10 cellular contexts compared by ENCODE assay signal in genomic region chr2:64819371-64819770, GRCh38.
DNase-seq lines count a peak whose midpoint lies in the region; ATAC-seq and TF ChIP-seq lines count a peak whose summit lies in the region.
"Had no signal": no experiment of that assay in that cellular context is flagged by ENCODE, and none has a peak within 500 bp of the region (broad histone marks: within the 10 kb centered on the region; RNA-seq: fewer than 3 reads in every experiment).

No MANE protein-coding gene starts in this region.

- intact Hi-C loops in esophagus muscularis mucosa (cut with DNase I), result no loop called here

- DNase-seq in activated CD8-positive, alpha-beta T cell treated with anti-CD3 and anti-CD28 coated beads, Interleukin-2, amount 10 ng/mL, durations not matched to agents 7 days and 5 days, result no peak
- DNase-seq in NCI-H1417 (lab: John Stamatoyannopoulos, UW), result no peak
- no peak for DNase-seq in foreskin melanocyte
- no peak for DNase-seq in esophagus muscularis mucosa (ENCODE audit: extremely low spot score)
- DNase-seq: heart right ventricle had no signal

- peak overlapping the region; percentile 90 for H3K27ac Mint-ChIP-seq in activated CD8-positive, alpha-beta T cell treated with anti-CD3 and anti-CD28 coated beads, Interleukin-2, amount 10 ng/mL, durations not matched to agents 7 days and 5 days

- H3K27me3 ChIP-seq in esophagus muscularis mucosa, result no peaks in the 10 kb centered on the region

- POLR2A ChIA-PET in activated CD8-positive, alpha-beta T cell treated with anti-CD3 and anti-CD28 coated beads, Interleukin-2, amount 10 ng/mL, durations not matched to agents 7 days and 5 days (lab: Charles Lee), result interaction anchor here (0.6 to 2.0 kb wide), 7 partner anchors 15 to 170 kb away, joined by 3 to 10 read pairs (median 4); partner anchors contain the start of gene SERTAD2

- CTCF ChIA-PET in activated CD8-positive, alpha-beta T cell treated with anti-CD3 and anti-CD28 coated beads, Interleukin-2, amount 10 ng/mL, durations not matched to agents 7 days and 5 days (lab: Charles Lee), result interaction anchor here (0.6 to 5.1 kb wide), 12 partner anchors 10 to 232 kb away, joined by 3 to 42 read pairs (median 4); no protein-coding TSS in a partner anchor

- no peak for TF ChIP-seq EP300 in esophagus muscularis mucosa (IDR thresholded peaks at IDR 0.05)

- H3K4me3 Mint-ChIP-seq in activated CD8-positive, alpha-beta T cell treated with anti-CD3 and anti-CD28 coated beads, Interleukin-2, amount 10 ng/mL, durations not matched to agents 7 days and 5 days, result peak overlapping the region; percentile 28

- no peak for TF ChIP-seq CTCF in esophagus muscularis mucosa (IDR thresholded peaks at IDR 0.05)

- H3K9me3 Mint-ChIP-seq in activated CD8-positive, alpha-beta T cell treated with anti-CD3 and anti-CD28 coated beads, Interleukin-2, amount 10 ng/mL, durations not matched to agents 7 days and 5 days (ENCODE audit: insufficient read depth), result no peaks in the 10 kb centered on the region

- H3K36me3 Mint-ChIP-seq in activated CD8-positive, alpha-beta T cell treated with anti-CD3 and anti-CD28 coated beads, Interleukin-2, amount 10 ng/mL, durations not matched to agents 7 days and 5 days (ENCODE audit: low read depth), result peaks cover 3% of the 10 kb centered on the region

- no peak for TF ChIP-seq POLR2A in esophagus muscularis mucosa (IDR thresholded peaks at IDR 0.05; ENCODE audit: low read depth)

- H3K4me1 Mint-ChIP-seq in activated CD8-positive, alpha-beta T cell treated with anti-CD3 and anti-CD28 coated beads, Interleukin-2, amount 10 ng/mL, durations not matched to agents 7 days and 5 days (ENCODE audit: low read depth), result peaks cover 35% of the 10 kb centered on the region

- H3K27me3 Mint-ChIP-seq in activated CD8-positive, alpha-beta T cell treated with anti-CD3 and anti-CD28 coated beads, Interleukin-2, amount 10 ng/mL, durations not matched to agents 7 days and 5 days (ENCODE audit: low read depth), result no peaks in the 10 kb centered on the region

- H3K27ac ChIP-seq in skin epidermis, result peak overlapping the region in 17 of 21 experiments; percentile 13 to 85 (median 64)
- no peak overlapping the region for H3K27ac ChIP-seq in esophagus muscularis mucosa (replicated peaks in 1 of 4)

- 85% methylated on average over 2 of the region's 2 CpGs for WGBS in esophagus muscularis mucosa

- H3K9me3 ChIP-seq in esophagus muscularis mucosa, result no peaks in the 10 kb centered on the region
- H3K9me3 ChIP-seq: heart right ventricle had no signal

- ATAC-seq in GM19397 (IDR thresholded peaks at IDR 0.05; ENCODE audit: unreplicated experiment) (peak; percentile 25), HG02870 (IDR thresholded peaks at IDR 0.05; ENCODE audit: unreplicated experiment) (peak; percentile 16), GM19351 (IDR thresholded peaks at IDR 0.05; ENCODE audit: unreplicated experiment) (no peak)
- ATAC-seq in activated CD8-positive, alpha-beta T cell treated with anti-CD3 and anti-CD28 coated beads, Interleukin-2, amount 10 ng/mL, durations not matched to agents 7 days and 5 days, result no peak
- ATAC-seq: HCT116 had no signal

- H3K4me1 ChIP-seq in esophagus muscularis mucosa, result no peaks in the 10 kb centered on the region

- H3K4me3 ChIP-seq in skin epidermis, result no peak overlapping the region
- H3K4me3 ChIP-seq in esophagus muscularis mucosa, result no peak overlapping the region
- H3K4me3 ChIP-seq: heart right ventricle had no signal

- H3K36me3 ChIP-seq in esophagus muscularis mucosa, result no peaks in the 10 kb centered on the region
- H3K36me3 ChIP-seq: heart right ventricle had no signal

Comparison
In these comparisons a context has a peak if more than half of its experiments do, and no peak if none do; other contexts are left out.
1. ATAC-seq: peak in GM19397 (single experiment) and HG02870 (single experiment); none in activated CD8-positive, alpha-beta T cell treated with anti-CD3 and anti-CD28 coated beads, Interleukin-2, amount 10 ng/mL, durations not matched to agents 7 days and 5 days (single experiment) and GM19351 (single experiment).
2. H3K27ac ChIP-seq: peak in skin epidermis (17 of 21); none in esophagus muscularis mucosa (0 of 4).